In the genomic region with DNA sequence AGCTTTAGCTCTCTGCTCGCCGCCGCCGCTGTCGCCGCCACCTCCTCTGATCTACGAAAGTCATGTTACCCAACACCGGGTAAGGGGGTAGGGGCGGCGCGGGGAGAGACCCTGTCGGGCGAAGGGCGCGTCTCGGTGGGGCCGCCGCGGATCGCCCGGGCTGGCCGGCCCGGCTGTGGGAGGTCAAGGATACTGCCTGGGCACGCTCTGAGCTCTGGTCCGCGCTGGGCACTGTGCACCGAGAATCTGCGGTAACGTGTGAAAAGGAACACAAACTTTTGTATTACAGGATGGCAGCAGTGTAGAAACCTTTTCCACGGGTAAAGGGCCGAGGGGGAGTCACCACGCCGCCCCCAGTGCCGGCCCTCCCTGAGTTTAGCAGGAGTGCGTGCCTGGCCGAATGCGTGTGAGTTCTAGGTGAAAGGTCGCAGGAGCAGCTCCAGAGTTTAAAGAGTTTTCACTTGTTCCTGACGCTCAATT, we compare ENCODE assay signal across 8 cellular contexts. TPM values are rescaled to one million over a fixed set of nuclear protein-coding genes. Genes with fewer than 3 reads are reported as not detected.
DNase-seq lines count a peak whose midpoint lies in the region; ATAC-seq and TF ChIP-seq lines count a peak whose summit lies in the region.

A gene (plus strand): TSS at position 7 of the 480 bp plus-strand sequence. CDS start 56 bp downstream, at position 63.

- DNase-seq in activated T-cell treated with anti-CD3 and anti-CD28 coated beads, Interleukin-2, amount 50 U/mL, for 72 hours: peak in 1 of 2 donors; percentile 30
- DNase-seq in osteocyte (ENCODE audit: extremely low spot score, unreplicated experiment): no peak
- no peak for DNase-seq in UCSD-AML1 (lab: John Stamatoyannopoulos, UW; ENCODE audit: unreplicated experiment)
- no peak for DNase-seq in HEK293T (ENCODE audit: extremely low spot score)

- POLR2A ChIA-PET in HEK293T (lab: Yijun Ruan, JAX): interaction anchor here (0.7 to 2.7 kb wide), 24 partner anchors 13 to 841 kb away, joined by 3 to 25 read pairs (median 4); a partner anchor contains a TSS

- H3K4me1 ChIP-seq in ES-I3 (ENCODE audit: insufficient read depth, low read length) (no peaks in the 10 kb centered on the region), gastroesophageal sphincter (peaks cover 7 to 62% (median 11%) of the 10 kb centered on the region in 3 donors)

- peak within 1 kb of the TSS; percentile 91 to 99 (median 98) for H3K27ac ChIP-seq in gastroesophageal sphincter

- no peak for TF ChIP-seq POLR2A in gastroesophageal sphincter (IDR thresholded peaks at IDR 0.05)

- H3K27me3 Mint-ChIP-seq in IgD-negative memory B cell: no peaks in the 10 kb centered on the region
- no peaks in the 10 kb centered on the region for H3K27me3 Mint-ChIP-seq in activated T-cell treated with anti-CD3 and anti-CD28 coated beads, Interleukin-2, amount 50 U/mL, for 72 hours (ENCODE audit: low read depth)
- no peaks in the 10 kb centered on the region for H3K27me3 Mint-ChIP-seq in osteocyte (ENCODE audit: unreplicated experiment)

- CTCF ChIA-PET in HEK293T (lab: Yijun Ruan, JAX): interaction anchor here (0.6 kb wide), 1 partner anchor 222 kb away, joined by 4 read pairs; no protein-coding TSS in a partner anchor

- no peaks in the 10 kb centered on the region for H3K9me3 Mint-ChIP-seq in IgD-negative memory B cell
- H3K9me3 Mint-ChIP-seq in activated T-cell treated with anti-CD3 and anti-CD28 coated beads, Interleukin-2, amount 50 U/mL, for 72 hours: no peaks in the 10 kb centered on the region
- no peaks in the 10 kb centered on the region for H3K9me3 Mint-ChIP-seq in osteocyte (ENCODE audit: unreplicated experiment)

- peak within 1 kb of the TSS; percentile 91 to 97 for H3K4me3 ChIP-seq in gastroesophageal sphincter

- TF ChIP-seq CTCF in gastroesophageal sphincter (IDR thresholded peaks at IDR 0.05) (no peak), osteocyte (IDR thresholded peaks at IDR 0.05) (no peak)

- H3K4me1 Mint-ChIP-seq in IgD-negative memory B cell (peaks cover 36 to 51% (median 41%) of the 10 kb centered on the region in 3 donors), osteocyte (ENCODE audit: unreplicated experiment) (peaks cover 59% of the 10 kb centered on the region)
- peaks cover 67% of the 10 kb centered on the region for H3K4me1 Mint-ChIP-seq in activated T-cell treated with anti-CD3 and anti-CD28 coated beads, Interleukin-2, amount 50 U/mL, for 72 hours (ENCODE audit: low read depth)

- H3K4me3 Mint-ChIP-seq in IgD-negative memory B cell (peak within 1 kb of the TSS; percentile 97 to 100 (median 99)), osteocyte (ENCODE audit: unreplicated experiment) (peak within 1 kb of the TSS; percentile 96)
- peak within 1 kb of the TSS; percentile 99 to 100 for H3K4me3 Mint-ChIP-seq in activated T-cell treated with anti-CD3 and anti-CD28 coated beads, Interleukin-2, amount 50 U/mL, for 72 hours

- H3K9ac ChIP-seq in ES-I3 (ENCODE audit: low read depth, low read length): peak within 1 kb of the TSS; percentile 96

- H3K27me3 ChIP-seq in gastroesophageal sphincter: no peaks in the 10 kb centered on the region

- H3K9me3 ChIP-seq in ES-I3 (ENCODE audit: control insufficient read depth, insufficient read depth, low read length) (no peaks in the 10 kb centered on the region), gastroesophageal sphincter (no peaks in the 10 kb centered on the region)

- H3K27ac Mint-ChIP-seq in IgD-negative memory B cell (peak within 1 kb of the TSS; percentile 84 to 99 (median 95)), osteocyte (ENCODE audit: unreplicated experiment) (peak within 1 kb of the TSS; percentile 99)
- H3K27ac Mint-ChIP-seq in activated T-cell treated with anti-CD3 and anti-CD28 coated beads, Interleukin-2, amount 50 U/mL, for 72 hours: peak within 1 kb of the TSS; percentile 100

- WGBS in gastroesophageal sphincter (ENCODE audit: low coverage in 1 of 2), 2 donors: 0% methylated on average over 5 to 10 of the region's 39 CpGs

- no peaks in the 10 kb centered on the region for H3K36me3 Mint-ChIP-seq in IgD-negative memory B cell
- H3K36me3 Mint-ChIP-seq in activated T-cell treated with anti-CD3 and anti-CD28 coated beads, Interleukin-2, amount 50 U/mL, for 72 hours (ENCODE audit: insufficient read depth in 2 of 2): peaks cover 3 to 6% of the 10 kb centered on the region in 2 donors
- no peaks in the 10 kb centered on the region for H3K36me3 Mint-ChIP-seq in osteocyte (ENCODE audit: unreplicated experiment)

- H3K36me3 ChIP-seq in ES-I3 (ENCODE audit: insufficient read depth, low read length) (0 out of 2 replicates have a peak, but pooled peaks cover 3% of the 10 kb centered on the region), gastroesophageal sphincter (no peaks in the 10 kb centered on the region)

- ATAC-seq in GM21515 (IDR thresholded peaks at IDR 0.05; ENCODE audit: unreplicated experiment): peak; percentile 25
- no peak for ATAC-seq in activated T-cell treated with anti-CD3 and anti-CD28 coated beads, Interleukin-2, amount 50 U/mL, for 72 hours (replicated peaks in 1 of 2)
- peak; percentile 61 for ATAC-seq in gastroesophageal sphincter

- no peak for TF ChIP-seq EP300 in gastroesophageal sphincter (IDR thresholded peaks at IDR 0.05)

TF ChIP-seq in HEK293T, 16 proteins besides CTCF, POLR2A, EP300 and RAD21:
- no peak for TF ChIP-seq NFRKB (IDR thresholded peaks at IDR 0.05)
- no peak for TF ChIP-seq FOXM1 (IDR thresholded peaks at IDR 0.05; ENCODE audit: borderline replicate concordance)
- TF ChIP-seq FOXA1 (IDR thresholded peaks at IDR 0.05): no peak
- no peak for TF ChIP-seq SP1 (IDR thresholded peaks at IDR 0.05)
- no peak for TF ChIP-seq CTBP1 (IDR thresholded peaks at IDR 0.05; ENCODE audit: borderline replicate concordance)
TF ChIP-seq in HEK293T: peak in this region for 0.

RNA-seq across cellular contexts. Expression of the gene that starts here (rescaled TPM):
- 20.5 TPM for polyA plus RNA-seq in IgD-negative memory B cell
- total RNA-seq in activated T-cell treated with anti-CD3 and anti-CD28 coated beads, Interleukin-2, amount 50 U/mL, for 72 hours: 10 to 100 TPM; 27.3 to 33.1 TPM
- total RNA-seq in gastroesophageal sphincter (10 to 100 TPM; 43.0 to 66.5 (median 60.9) TPM), osteocyte (19.0 and 20.1 TPM in 2 replicates)

Comparison
In these comparisons a context has a peak if more than half of its experiments do, and no peak if none do; other contexts are left out.
1. ATAC-seq: peak in GM21515 (single experiment) and gastroesophageal sphincter (single experiment); none in activated T-cell treated with anti-CD3 and anti-CD28 coated beads, Interleukin-2, amount 50 U/mL, for 72 hours (0 of 2).
2. Peak in every context shown above with its lines, with median percentiles within 50 percentile points of each other: H3K27ac Mint-ChIP-seq and H3K4me3 Mint-ChIP-seq.